In the genomic region with DNA sequence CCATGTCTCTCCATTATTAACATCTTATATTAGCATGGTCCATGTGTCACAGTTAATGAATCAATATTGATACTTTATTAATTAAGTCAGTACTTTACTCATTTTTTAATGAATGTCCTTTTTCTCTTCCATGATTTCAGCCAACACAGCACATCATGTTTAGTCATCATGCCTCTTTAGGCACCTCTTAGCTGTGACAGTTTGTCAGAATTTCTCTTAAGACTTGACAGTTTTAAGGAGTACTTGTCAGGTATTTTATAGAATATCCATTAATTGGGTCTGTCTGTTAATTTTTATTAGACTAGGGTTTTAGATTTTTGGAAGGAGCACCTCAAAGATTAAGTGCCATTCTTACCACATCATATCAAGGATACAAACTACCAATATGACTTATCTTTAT, we compare ENCODE assay signal across 30 cellular contexts.
"Had no signal": no experiment of that assay in that cellular context is flagged by ENCODE, and none has a peak within 500 bp of the region (broad histone marks: within the 10 kb centered on the region; RNA-seq: fewer than 3 reads in every experiment).

No MANE protein-coding gene starts in this region.

- DNase-seq: activated effector memory CD4-positive, alpha-beta T cell treated with anti-CD3 and anti-CD28 coated beads, Interleukin-2, amount 50 U/mL, for 16 hours; activated effector memory CD4-positive, alpha-beta T cell treated with Interleukin-2 at 50 U/mL for 16 hours; activated gamma-delta T cell; activated naive CD4-positive, alpha-beta T cell; activated naive CD4-positive, alpha-beta T cell treated with anti-CD3 and anti-CD28 coated beads for 36 hours; activated naive CD4-positive, alpha-beta T cell treated with anti-CD3 and anti-CD28 coated beads, Interleukin-2, amount 10 ng/mL, durations not matched to agents 7 days and 5 days; activated naive CD4-positive, alpha-beta T cell treated with anti-CD3 and anti-CD28 coated beads, Interleukin-2, amount 50 U/mL, for 16 hours; activated naive CD4-positive, alpha-beta T cell treated with Interleukin-2 at 50 U/mL for 16 hours; activated naive CD8-positive, alpha-beta T cell treated with anti-CD3 and anti-CD28 coated beads for 36 hours; activated naive CD8-positive, alpha-beta T cell treated with anti-CD3 and anti-CD28 coated beads, Interleukin-2, amount 10 ng/mL, durations not matched to agents 7 days and 5 days; activated naive CD8-positive, alpha-beta T cell treated with anti-CD3 and anti-CD28 coated beads, Interleukin-2, amount 50 U/mL, for 24 hours; activated T-cell treated with anti-CD3 and anti-CD28 coated beads for 4 hours; activated T-cell treated with anti-CD3 and anti-CD28 coated beads, Interleukin-2, amount 50 U/mL, for 1 hour; activated T-cell treated with anti-CD3 and anti-CD28 coated beads, Interleukin-2, amount 50 U/mL, for 24 hours; activated T-cell treated with anti-CD3 and anti-CD28 coated beads, Interleukin-2, amount 50 U/mL, for 4 hours; activated T-cell treated with anti-CD3 and anti-CD28 coated beads, Interleukin-2, amount 50 U/mL, for 48 hours; activated T-cell treated with anti-CD3 and anti-CD28 coated beads, Interleukin-2, amount 50 U/mL, for 72 hours; adrenal gland; amniotic stem cell; amygdala; anterior cingulate cortex; aorta; body of pancreas; brain microvascular endothelial cell; caudate nucleus; central memory CD4-positive, alpha-beta T cell; cerebellar nuclear complex had no signal

- H3K27me3 ChIP-seq: adrenal gland, ascending aorta, body of pancreas, brain microvascular endothelial cell, breast epithelium, cardiac muscle cell had no signal

- H3K36me3 ChIP-seq: adrenal gland, ascending aorta, brain microvascular endothelial cell, breast epithelium, cardiac muscle cell had no signal

- H3K27ac ChIP-seq: adrenal gland, ascending aorta, body of pancreas, brain microvascular endothelial cell, breast epithelium, cardiac muscle cell had no signal

- H3K4me3 ChIP-seq: adrenal gland, ascending aorta, body of pancreas, breast epithelium, cardiac muscle cell had no signal

- H3K9me3 ChIP-seq: adrenal gland, ascending aorta, breast epithelium had no signal
